1 cellular context compared by ENCODE assay signal in the genomic region with DNA sequence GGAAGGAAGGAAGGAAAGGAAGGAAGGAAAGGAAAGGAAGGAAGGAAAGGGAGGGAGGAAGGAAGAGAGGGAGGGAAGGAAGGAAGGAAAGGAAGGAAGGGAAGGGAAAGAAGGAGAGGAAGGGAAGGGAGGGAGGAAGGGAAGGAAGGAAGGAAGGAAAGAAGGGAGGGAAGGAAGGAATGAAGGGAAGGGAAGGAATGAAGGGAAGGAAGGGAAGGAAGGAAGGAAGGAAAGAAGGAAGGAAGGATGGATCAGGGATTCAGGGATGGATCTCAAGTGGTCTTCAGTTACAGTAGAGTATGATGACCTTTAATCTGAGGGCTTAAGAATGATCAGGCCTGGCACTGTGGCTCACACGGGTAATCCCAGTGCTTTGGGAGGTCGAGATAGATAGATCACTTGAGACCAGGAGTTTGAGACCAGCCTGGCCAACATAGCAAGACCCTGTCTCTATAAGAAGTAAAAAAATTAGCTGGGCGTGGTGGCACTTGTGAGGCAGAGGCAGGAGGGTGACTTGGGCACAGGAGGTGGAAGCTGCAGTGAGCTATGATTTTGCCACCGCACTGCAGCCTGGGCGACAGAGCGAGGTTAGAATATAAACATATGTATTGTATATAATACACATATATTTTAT.
A peak's percentile ranks its signal among the peaks of the same experiment; 100 is the strongest.
TF ChIP-seq lines count a peak whose summit lies in the region.

No MANE protein-coding gene starts in this region.

TF ChIP-seq in K562, 482 proteins besides CTCF, POLR2A, EP300 and RAD21 (continued from another document and continues in another):
- TF ChIP-seq, protein P1, sequence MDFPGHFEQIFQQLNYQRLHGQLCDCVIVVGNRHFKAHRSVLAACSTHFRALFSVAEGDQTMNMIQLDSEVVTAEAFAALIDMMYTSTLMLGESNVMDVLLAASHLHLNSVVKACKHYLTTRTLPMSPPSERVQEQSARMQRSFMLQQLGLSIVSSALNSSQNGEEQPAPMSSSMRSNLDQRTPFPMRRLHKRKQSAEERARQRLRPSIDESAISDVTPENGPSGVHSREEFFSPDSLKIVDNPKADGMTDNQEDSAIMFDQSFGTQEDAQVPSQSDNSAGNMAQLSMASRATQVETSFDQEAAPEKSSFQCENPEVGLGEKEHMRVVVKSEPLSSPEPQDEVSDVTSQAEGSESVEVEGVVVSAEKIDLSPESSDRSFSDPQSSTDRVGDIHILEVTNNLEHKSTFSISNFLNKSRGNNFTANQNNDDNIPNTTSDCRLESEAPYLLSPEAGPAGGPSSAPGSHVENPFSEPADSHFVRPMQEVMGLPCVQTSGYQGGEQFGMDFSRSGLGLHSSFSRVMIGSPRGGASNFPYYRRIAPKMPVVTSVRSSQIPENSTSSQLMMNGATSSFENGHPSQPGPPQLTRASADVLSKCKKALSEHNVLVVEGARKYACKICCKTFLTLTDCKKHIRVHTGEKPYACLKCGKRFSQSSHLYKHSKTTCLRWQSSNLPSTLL (IDR thresholded peaks at IDR 0.05), result 0 out of 2 replicates have a peak, but pooled peaks have one; percentile 29
- TF ChIP-seq RBM14 (IDR thresholded peaks at IDR 0.05; ENCODE audit: borderline replicate concordance, insufficient read depth, low read depth, low read length) (no peak), HDAC1 (IDR thresholded peaks at IDR 0.05) (peak in 1 of 2 experiments; percentile 72; a peak in 2 of 4 replicates), SMARCA5 (IDR thresholded peaks at IDR 0.05) (0 out of 2 replicates have a peak, but pooled peaks have one; percentile 33), ZNF140 (CRISPR knock-in tag; IDR thresholded peaks at IDR 0.05) (no peak), PRPF4 (IDR thresholded peaks at IDR 0.05; ENCODE audit: insufficient read depth, low read depth, low read length, poor library complexity, severe bottlenecking) (no peak), PRMT5 (CRISPR knock-in tag; IDR thresholded peaks at IDR 0.05) (no peak), BMI1 (IDR thresholded peaks at IDR 0.05; ENCODE audit: low read length) (no peak), XRCC3 (IDR thresholded peaks at IDR 0.05) (no peak), HNRNPL (IDR thresholded peaks at IDR 0.05; ENCODE audit: low read depth, low read length) (no peak), MEF2A (IDR thresholded peaks at IDR 0.05; ENCODE audit: control insufficient read depth, low read depth, low read length) (no peak), SMAD3 (CRISPR knock-in tag; conservative IDR thresholded peaks at IDR 0.05) (no peak), ZNF316 (IDR thresholded peaks at IDR 0.05) (no peak), ESRRB (CRISPR knock-in tag; IDR thresholded peaks at IDR 0.05; ENCODE audit: borderline replicate concordance) (no peak), SPI1 (IDR thresholded peaks at IDR 0.05; ENCODE audit: borderline replicate concordance, low read depth, low read length) (no peak), ZBTB1 (CRISPR knock-in tag; IDR thresholded peaks at IDR 0.05; ENCODE audit: borderline replicate concordance, low read depth) (no peak), SAFB (IDR thresholded peaks at IDR 0.05; ENCODE audit: borderline replicate concordance, low read depth, low read length) (no peak), RB1 (IDR thresholded peaks at IDR 0.05; ENCODE audit: low read depth) (no peak), GATAD2A (IDR thresholded peaks at IDR 0.05) (peak; percentile 52; the same call in 1 of the 2 replicates), SIN3A (IDR thresholded peaks at IDR 0.05; ENCODE audit: borderline replicate concordance in 2 of 2, control insufficient read depth in 1 of 2, low read depth in 2 of 2, low read length in 2 of 2) (no peak), BRCA1 (IDR thresholded peaks at IDR 0.05) (no peak), BRCA1 (CRISPR knock-in tag; IDR thresholded peaks at IDR 0.05) (no peak), TCF3 (CRISPR knock-in tag; IDR thresholded peaks at IDR 0.05) (no peak), PCBP2 (IDR thresholded peaks at IDR 0.05; ENCODE audit: low read depth, low read length, poor library complexity, severe bottlenecking) (no peak), TBL1XR1 (IDR thresholded peaks at IDR 0.05; ENCODE audit: low read length in 2 of 2) (no peak)
- TF ChIP-seq, protein P2, sequence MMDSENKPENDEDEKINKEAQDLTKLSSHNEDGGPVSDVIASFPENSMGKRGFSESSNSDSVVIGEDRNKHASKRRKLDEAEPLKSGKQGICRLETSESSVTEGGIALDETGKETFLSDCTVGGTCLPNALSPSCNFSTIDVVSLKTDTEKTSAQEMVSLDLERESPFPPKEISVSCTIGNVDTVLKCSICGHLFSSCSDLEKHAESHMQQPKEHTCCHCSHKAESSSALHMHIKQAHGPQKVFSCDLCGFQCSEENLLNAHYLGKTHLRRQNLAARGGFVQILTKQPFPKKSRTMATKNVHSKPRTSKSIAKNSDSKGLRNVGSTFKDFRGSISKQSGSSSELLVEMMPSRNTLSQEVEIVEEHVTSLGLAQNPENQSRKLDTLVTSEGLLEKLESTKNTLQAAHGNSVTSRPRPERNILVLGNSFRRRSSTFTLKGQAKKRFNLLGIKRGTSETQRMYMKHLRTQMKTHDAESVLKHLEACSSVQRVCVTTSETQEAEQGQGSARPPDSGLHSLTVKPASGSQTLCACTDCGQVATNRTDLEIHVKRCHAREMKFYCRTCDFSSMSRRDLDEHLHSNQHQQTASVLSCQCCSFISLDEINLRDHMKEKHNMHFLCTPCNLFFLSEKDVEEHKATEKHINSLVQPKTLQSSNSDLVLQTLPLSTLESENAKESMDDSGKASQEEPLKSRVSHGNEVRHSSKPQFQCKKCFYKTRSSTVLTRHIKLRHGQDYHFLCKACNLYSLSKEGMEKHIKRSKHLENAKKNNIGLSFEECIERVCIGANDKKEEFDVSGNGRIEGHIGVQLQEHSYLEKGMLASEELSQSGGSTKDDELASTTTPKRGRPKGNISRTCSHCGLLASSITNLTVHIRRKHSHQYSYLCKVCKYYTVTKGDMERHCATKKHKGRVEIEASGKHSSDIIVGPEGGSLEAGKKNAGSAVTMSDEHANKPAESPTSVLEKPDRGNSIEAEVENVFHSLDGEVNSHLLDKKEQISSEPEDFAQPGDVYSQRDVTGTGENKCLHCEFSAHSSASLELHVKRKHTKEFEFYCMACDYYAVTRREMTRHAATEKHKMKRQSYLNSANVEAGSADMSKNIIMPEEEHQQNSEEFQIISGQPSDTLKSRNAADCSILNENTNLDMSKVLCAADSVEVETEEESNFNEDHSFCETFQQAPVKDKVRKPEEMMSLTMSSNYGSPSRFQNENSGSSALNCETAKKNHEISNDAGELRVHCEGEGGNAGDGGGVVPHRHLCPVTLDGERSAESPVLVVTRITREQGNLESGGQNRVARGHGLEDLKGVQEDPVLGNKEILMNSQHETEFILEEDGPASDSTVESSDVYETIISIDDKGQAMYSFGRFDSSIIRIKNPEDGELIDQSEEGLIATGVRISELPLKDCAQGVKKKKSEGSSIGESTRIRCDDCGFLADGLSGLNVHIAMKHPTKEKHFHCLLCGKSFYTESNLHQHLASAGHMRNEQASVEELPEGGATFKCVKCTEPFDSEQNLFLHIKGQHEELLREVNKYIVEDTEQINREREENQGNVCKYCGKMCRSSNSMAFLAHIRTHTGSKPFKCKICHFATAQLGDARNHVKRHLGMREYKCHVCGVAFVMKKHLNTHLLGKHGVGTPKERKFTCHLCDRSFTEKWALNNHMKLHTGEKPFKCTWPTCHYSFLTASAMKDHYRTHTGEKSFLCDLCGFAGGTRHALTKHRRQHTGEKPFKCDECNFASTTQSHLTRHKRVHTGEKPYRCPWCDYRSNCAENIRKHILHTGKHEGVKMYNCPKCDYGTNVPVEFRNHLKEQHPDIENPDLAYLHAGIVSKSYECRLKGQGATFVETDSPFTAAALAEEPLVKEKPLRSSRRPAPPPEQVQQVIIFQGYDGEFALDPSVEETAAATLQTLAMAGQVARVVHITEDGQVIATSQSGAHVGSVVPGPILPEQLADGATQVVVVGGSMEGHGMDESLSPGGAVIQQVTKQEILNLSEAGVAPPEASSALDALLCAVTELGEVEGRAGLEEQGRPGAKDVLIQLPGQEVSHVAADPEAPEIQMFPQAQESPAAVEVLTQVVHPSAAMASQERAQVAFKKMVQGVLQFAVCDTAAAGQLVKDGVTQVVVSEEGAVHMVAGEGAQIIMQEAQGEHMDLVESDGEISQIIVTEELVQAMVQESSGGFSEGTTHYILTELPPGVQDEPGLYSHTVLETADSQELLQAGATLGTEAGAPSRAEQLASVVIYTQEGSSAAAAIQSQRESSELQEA (IDR thresholded peaks at IDR 0.05; ENCODE audit: low read depth), result 0 out of 2 replicates have a peak, but pooled peaks have one; percentile 16
- TF ChIP-seq, protein P3, sequence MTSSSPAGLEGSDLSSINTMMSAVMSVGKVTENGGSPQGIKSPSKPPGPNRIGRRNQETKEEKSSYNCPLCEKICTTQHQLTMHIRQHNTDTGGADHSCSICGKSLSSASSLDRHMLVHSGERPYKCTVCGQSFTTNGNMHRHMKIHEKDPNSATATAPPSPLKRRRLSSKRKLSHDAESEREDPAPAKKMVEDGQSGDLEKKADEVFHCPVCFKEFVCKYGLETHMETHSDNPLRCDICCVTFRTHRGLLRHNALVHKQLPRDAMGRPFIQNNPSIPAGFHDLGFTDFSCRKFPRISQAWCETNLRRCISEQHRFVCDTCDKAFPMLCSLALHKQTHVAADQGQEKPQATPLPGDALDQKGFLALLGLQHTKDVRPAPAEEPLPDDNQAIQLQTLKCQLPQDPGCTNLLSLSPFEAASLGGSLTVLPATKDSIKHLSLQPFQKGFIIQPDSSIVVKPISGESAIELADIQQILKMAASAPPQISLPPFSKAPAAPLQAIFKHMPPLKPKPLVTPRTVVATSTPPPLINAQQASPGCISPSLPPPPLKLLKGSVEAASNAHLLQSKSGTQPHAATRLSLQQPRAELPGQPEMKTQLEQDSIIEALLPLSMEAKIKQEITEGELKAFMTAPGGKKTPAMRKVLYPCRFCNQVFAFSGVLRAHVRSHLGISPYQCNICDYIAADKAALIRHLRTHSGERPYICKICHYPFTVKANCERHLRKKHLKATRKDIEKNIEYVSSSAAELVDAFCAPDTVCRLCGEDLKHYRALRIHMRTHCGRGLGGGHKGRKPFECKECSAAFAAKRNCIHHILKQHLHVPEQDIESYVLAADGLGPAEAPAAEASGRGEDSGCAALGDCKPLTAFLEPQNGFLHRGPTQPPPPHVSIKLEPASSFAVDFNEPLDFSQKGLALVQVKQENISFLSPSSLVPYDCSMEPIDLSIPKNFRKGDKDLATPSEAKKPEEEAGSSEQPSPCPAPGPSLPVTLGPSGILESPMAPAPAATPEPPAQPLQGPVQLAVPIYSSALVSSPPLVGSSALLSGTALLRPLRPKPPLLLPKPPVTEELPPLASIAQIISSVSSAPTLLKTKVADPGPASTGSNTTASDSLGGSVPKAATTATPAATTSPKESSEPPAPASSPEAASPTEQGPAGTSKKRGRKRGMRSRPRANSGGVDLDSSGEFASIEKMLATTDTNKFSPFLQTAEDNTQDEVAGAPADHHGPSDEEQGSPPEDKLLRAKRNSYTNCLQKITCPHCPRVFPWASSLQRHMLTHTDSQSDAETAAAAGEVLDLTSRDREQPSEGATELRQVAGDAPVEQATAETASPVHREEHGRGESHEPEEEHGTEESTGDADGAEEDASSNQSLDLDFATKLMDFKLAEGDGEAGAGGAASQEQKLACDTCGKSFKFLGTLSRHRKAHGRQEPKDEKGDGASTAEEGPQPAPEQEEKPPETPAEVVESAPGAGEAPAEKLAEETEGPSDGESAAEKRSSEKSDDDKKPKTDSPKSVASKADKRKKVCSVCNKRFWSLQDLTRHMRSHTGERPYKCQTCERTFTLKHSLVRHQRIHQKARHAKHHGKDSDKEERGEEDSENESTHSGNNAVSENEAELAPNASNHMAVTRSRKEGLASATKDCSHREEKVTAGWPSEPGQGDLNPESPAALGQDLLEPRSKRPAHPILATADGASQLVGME (CRISPR knock-in tag; IDR thresholded peaks at IDR 0.05), result no peak
- TF ChIP-seq, protein P4, sequence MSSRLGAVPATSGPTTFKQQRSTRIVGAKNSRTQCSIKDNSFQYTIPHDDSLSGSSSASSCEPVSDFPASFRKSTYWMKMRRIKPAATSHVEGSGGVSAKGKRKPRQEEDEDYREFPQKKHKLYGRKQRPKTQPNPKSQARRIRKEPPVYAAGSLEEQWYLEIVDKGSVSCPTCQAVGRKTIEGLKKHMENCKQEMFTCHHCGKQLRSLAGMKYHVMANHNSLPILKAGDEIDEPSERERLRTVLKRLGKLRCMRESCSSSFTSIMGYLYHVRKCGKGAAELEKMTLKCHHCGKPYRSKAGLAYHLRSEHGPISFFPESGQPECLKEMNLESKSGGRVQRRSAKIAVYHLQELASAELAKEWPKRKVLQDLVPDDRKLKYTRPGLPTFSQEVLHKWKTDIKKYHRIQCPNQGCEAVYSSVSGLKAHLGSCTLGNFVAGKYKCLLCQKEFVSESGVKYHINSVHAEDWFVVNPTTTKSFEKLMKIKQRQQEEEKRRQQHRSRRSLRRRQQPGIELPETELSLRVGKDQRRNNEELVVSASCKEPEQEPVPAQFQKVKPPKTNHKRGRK (tag; IDR thresholded peaks at IDR 0.05), result peak; percentile 98
- TF ChIP-seq, protein P5, sequence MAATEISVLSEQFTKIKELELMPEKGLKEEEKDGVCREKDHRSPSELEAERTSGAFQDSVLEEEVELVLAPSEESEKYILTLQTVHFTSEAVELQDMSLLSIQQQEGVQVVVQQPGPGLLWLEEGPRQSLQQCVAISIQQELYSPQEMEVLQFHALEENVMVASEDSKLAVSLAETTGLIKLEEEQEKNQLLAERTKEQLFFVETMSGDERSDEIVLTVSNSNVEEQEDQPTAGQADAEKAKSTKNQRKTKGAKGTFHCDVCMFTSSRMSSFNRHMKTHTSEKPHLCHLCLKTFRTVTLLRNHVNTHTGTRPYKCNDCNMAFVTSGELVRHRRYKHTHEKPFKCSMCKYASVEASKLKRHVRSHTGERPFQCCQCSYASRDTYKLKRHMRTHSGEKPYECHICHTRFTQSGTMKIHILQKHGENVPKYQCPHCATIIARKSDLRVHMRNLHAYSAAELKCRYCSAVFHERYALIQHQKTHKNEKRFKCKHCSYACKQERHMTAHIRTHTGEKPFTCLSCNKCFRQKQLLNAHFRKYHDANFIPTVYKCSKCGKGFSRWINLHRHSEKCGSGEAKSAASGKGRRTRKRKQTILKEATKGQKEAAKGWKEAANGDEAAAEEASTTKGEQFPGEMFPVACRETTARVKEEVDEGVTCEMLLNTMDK (IDR thresholded peaks at IDR 0.05; ENCODE audit: borderline replicate concordance, insufficient read depth, low read depth, low read length, poor library complexity, severe bottlenecking), result no peak
- TF ChIP-seq, protein P6, sequence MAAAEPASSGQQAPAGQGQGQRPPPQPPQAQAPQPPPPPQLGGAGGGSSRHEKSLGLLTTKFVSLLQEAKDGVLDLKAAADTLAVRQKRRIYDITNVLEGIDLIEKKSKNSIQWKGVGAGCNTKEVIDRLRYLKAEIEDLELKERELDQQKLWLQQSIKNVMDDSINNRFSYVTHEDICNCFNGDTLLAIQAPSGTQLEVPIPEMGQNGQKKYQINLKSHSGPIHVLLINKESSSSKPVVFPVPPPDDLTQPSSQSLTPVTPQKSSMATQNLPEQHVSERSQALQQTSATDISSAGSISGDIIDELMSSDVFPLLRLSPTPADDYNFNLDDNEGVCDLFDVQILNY (CRISPR knock-in tag; IDR thresholded peaks at IDR 0.05), result no peak
- TF ChIP-seq, protein P7, sequence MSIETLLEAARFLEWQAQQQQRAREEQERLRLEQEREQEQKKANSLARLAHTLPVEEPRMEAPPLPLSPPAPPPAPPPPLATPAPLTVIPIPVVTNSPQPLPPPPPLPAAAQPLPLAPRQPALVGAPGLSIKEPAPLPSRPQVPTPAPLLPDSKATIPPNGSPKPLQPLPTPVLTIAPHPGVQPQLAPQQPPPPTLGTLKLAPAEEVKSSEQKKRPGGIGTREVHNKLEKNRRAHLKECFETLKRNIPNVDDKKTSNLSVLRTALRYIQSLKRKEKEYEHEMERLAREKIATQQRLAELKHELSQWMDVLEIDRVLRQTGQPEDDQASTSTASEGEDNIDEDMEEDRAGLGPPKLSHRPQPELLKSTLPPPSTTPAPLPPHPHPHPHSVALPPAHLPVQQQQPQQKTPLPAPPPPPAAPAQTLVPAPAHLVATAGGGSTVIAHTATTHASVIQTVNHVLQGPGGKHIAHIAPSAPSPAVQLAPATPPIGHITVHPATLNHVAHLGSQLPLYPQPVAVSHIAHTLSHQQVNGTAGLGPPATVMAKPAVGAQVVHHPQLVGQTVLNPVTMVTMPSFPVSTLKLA (conservative IDR thresholded peaks at IDR 0.05), result 0 out of 4 replicates have a peak, but pooled peaks of 1 of the 2 experiments have one; percentile 2
